8 cellular contexts compared by ENCODE assay signal in the genomic region with DNA sequence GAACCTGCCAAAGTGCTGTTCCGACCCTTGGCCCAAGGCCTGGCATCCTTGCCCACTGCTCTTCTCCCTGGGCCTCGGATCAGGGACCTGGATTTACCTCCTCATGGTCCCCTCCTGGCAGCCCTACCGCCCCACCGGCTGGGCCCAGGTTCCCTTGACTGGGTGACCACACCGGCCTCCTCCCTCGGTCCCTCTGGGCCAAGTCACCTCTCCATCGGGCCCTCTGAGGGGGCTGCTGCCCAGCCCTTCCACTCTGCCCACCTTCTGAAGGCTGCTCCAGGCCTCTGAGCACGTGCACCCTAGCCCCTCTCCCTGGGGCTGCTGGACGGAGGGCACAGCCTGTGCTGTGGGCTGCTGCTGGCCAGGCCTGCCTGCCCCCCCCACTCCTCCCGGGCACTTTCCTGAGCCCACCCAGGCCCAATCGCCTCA. TPM values are rescaled to one million over a fixed set of nuclear protein-coding genes. Genes with fewer than 3 reads are reported as not detected.
A peak's percentile ranks its signal among the peaks of the same experiment; 100 is the strongest.
DNase-seq lines count a peak whose midpoint lies in the region; ATAC-seq and TF ChIP-seq lines count a peak whose summit lies in the region.

No MANE protein-coding gene starts in this region.

- H3K27ac Mint-ChIP-seq in Calu3 (ENCODE audit: unreplicated experiment) (no peak overlapping the region), endodermal cell (no peak overlapping the region)

- H3K36me3 ChIP-seq in NT2/D1 (ENCODE audit: insufficient read depth, insufficient read length, low read length) = no peaks in the 10 kb centered on the region
- no peaks in the 10 kb centered on the region for H3K36me3 ChIP-seq in endodermal cell (ENCODE audit: control insufficient read depth, insufficient read depth, low read length)

- H3K9me3 Mint-ChIP-seq in Calu3 (ENCODE audit: low read depth, unreplicated experiment) (peaks cover 4% of the 10 kb centered on the region), endodermal cell (peaks cover 16% of the 10 kb centered on the region)

- BruUV-seq in Calu3 (replicated peaks; lab: Mats Ljungman, UMichigan) = no TSS peak

- H3K4me3 ChIP-seq in NT2/D1 (ENCODE audit: insufficient read length, low read depth) = peak overlapping the region; percentile 79
- H3K4me3 ChIP-seq in endodermal cell (ENCODE audit: low read length) = peak overlapping the region; percentile 78

- H3K27me3 Mint-ChIP-seq in Calu3 (ENCODE audit: unreplicated experiment) = peaks cover 25% of the 10 kb centered on the region
- H3K27me3 Mint-ChIP-seq in endodermal cell (ENCODE audit: insufficient read depth) = peaks cover 36% of the 10 kb centered on the region

- H3K27me3 ChIP-seq in NT2/D1 (ENCODE audit: insufficient read depth, insufficient read length) (peaks cover 43% of the 10 kb centered on the region), endodermal cell (ENCODE audit: control insufficient read depth, insufficient read depth, low read length, poor library complexity, severe bottlenecking) (no peaks in the 10 kb centered on the region)

- no peak overlapping the region for H3K27ac ChIP-seq in endodermal cell (ENCODE audit: low read depth, low read length)

- H3K4me3 Mint-ChIP-seq in Calu3 (ENCODE audit: low read depth, unreplicated experiment) (peak overlapping the region; percentile 75), endodermal cell (peak overlapping the region; percentile 73)

- TF ChIP-seq CTCF in Calu3 (IDR thresholded peaks at IDR 0.05; ENCODE audit: unreplicated experiment) (no peak), endodermal cell (conservative IDR thresholded peaks at IDR 0.05) (no peak), omental fat pad (IDR thresholded peaks at IDR 0.05) (no peak)

- DNase-seq in Calu3 (no peak), NT2/D1 (ENCODE audit: low read depth, low spot score) (no peak), endodermal cell (peak; percentile 44), omental fat pad (ENCODE audit: low spot score) (no peak), KBM-7 (no peak), CD1c-positive myeloid dendritic cell (ENCODE audit: extremely low spot score) (no peak), ACHN (no peak)

- no peaks in the 10 kb centered on the region for H3K4me1 Mint-ChIP-seq in Calu3 (ENCODE audit: low read depth, unreplicated experiment)
- H3K4me1 Mint-ChIP-seq in endodermal cell = peaks cover 3% of the 10 kb centered on the region

- WGBS in endodermal cell (ENCODE audit: insufficient coverage in 1 of 2, insufficient read length in 1 of 2), 2 experiments = 45 to 60% methylated on average over 6 to 11 of the region's 11 CpGs

- H3K36me3 Mint-ChIP-seq in Calu3 (ENCODE audit: insufficient read depth, unreplicated experiment) (peaks cover 5% of the 10 kb centered on the region), endodermal cell (ENCODE audit: low read depth) (no peaks in the 10 kb centered on the region)

- in situ Hi-C loops in KBM-7 (cut with MboI; ENCODE audit: low pct_unique_long_range_greater_than_20kb, low sequenced_read_pairs) (no loop called here), ACHN (cut with HindIII; ENCODE audit: low pct_ligation_motif_present, low pct_unique_long_range_greater_than_20kb, low sequenced_read_pairs) (no loop called here)

- intact Hi-C loops in Calu3 (cut with micrococcal nuclease; ENCODE audit: unreplicated experiment) = no loop called here

- H3K9me3 ChIP-seq in NT2/D1 (ENCODE audit: insufficient read depth, low read length) = peaks cover 20% of the 10 kb centered on the region; the same call in 1 of the 2 replicates
- peaks cover 18% of the 10 kb centered on the region for H3K9me3 ChIP-seq in endodermal cell (ENCODE audit: control insufficient read depth, low read length)

- H3K9ac ChIP-seq in NT2/D1 (ENCODE audit: insufficient read length, low read depth) = peak overlapping the region; percentile 84
- peak overlapping the region; percentile 47 for H3K9ac ChIP-seq in endodermal cell (ENCODE audit: extremely low read depth, low read length, poor library complexity, severe bottlenecking)

- H3K4me1 ChIP-seq in NT2/D1 (ENCODE audit: insufficient read depth, insufficient read length) = peaks cover 13% of the 10 kb centered on the region
- H3K4me1 ChIP-seq in endodermal cell (ENCODE audit: control insufficient read depth, insufficient read depth, low read length) = no peaks in the 10 kb centered on the region

- CTCF ChIA-PET in Calu3 (lab: Charles Lee) = no interaction called here

- ATAC-seq in omental fat pad (ENCODE audit: low FRiP score) (peak; percentile 3), HG03432 (IDR thresholded peaks at IDR 0.05; ENCODE audit: unreplicated experiment) (no peak)

RNA-seq across cellular contexts. Expression of gene MMEL1, which starts 9.3 kb away (rescaled TPM):
- total RNA-seq in Calu3 (2022) = 5.6 and 10.9 TPM in 2 replicates
- total RNA-seq in endodermal cell = under 1 TPM in 1 of 2 donors, not detected in 1; 0.42 TPM
- 3.1 TPM for polyA plus RNA-seq in endodermal cell (2013, experiment 1 of 2)
- polyA plus RNA-seq in endodermal cell (2013, experiment 2 of 2) = 0.79 TPM
- 1 to 10 TPM in 3 of 4 donors, not detected in 1; 1.6 to 2.4 (median 1.6) TPM for total RNA-seq in omental fat pad

RNA-seq across cellular contexts. Expression of gene PRXL2B, which starts 55.6 kb away (rescaled TPM):
- total RNA-seq in Calu3 (2022) (31.0 and 51.5 TPM in 2 replicates), endodermal cell (10 to 100 TPM; 33.4 to 34.4 TPM), omental fat pad (10 to 100 TPM in 2 of 4 donors, 1 to 10 TPM in 2; 7.1 to 19.2 (median 8.8) TPM)
- 33.4 TPM for polyA plus RNA-seq in endodermal cell (2013, experiment 1 of 2)
- polyA plus RNA-seq in endodermal cell (2013, experiment 2 of 2) = 29.0 TPM
